Comparison of ENCODE assay signal across 8 cellular contexts in the genomic region with DNA sequence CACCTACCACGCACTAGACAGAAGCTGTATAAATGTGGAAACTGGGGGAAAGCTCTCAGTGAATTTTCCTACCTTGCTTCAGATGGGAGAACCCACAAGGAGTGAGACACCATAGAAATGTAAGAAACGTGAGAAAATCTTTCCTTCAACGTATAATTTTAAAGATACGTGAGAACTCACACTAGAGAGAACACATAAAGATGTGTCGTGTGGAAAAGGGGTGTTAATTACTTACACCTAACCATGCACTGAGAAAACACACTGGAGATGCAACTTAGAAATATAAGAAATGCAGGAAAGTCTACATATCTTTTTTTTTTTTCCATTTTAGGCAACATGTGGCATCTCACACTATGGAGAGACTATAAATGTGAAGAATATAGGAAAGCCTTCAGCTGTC.
"Had no signal": no experiment of that assay in that cellular context is flagged by ENCODE, and none has a peak within 500 bp of the region (broad histone marks: within the 10 kb centered on the region; RNA-seq: fewer than 3 reads in every experiment).

No MANE protein-coding gene starts in this region.

- H3K27ac ChIP-seq: HL-60, KMS-11 had no signal

- H3K4me2 ChIP-seq: KMS-11 had no signal

- H3K9ac ChIP-seq: KMS-11 had no signal

- FAIRE-seq: HepG2, HTR-8/SVneo had no signal

- ATAC-seq: HepG2 had no signal

- DNase-seq: IMR-90, Karpas-422, KBM-7, KG1 had no signal
